ENCODE assay signal across 1 cellular context in the genomic region with DNA sequence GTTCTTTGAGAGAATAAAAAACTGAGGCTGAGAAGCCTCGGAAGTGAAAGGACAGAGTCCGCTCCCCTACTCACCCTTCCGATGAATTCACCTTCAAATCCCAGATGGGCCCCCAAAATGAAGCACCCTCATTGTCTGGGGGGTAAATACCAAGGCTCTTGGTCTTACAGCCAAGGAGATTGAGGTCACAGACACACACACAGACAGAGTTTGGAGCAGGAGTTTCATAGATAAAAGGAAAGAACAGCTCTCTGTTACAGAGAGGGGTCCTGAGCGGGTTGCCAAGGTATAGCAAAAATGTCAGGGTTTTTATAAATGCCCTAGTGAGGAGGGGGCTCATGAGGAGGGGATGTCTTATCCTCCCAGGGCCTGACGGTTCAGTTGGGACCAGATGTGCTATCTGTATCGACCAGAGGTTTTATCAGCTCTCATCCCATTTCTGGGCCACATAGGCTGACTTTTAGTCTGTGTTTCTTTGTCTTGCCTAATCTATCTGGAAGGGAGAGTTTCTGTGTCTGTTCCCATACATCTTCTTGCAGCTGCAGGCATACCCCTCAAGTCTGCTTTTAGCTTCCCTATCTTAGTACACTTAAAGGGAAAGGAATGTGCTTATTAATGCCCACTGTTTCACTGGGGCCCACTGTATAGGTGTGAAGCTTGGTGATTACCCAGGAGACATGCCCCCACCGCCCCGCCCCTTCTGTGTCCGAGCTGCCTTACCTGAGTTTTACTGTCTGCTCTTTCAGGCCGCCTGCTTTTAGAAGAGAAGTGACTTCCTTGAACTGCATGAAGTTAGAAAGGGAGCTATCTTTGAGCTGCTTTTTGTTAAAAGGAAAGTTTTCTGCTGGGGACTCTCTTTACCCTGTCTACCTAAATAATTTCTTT.
TF ChIP-seq lines count a peak whose summit lies in the region.

No MANE protein-coding gene starts in this region.

TF ChIP-seq in K562, 482 proteins besides CTCF, POLR2A, EP300 and RAD21 (continued from another document and continues in another):
- TF ChIP-seq, protein P1, sequence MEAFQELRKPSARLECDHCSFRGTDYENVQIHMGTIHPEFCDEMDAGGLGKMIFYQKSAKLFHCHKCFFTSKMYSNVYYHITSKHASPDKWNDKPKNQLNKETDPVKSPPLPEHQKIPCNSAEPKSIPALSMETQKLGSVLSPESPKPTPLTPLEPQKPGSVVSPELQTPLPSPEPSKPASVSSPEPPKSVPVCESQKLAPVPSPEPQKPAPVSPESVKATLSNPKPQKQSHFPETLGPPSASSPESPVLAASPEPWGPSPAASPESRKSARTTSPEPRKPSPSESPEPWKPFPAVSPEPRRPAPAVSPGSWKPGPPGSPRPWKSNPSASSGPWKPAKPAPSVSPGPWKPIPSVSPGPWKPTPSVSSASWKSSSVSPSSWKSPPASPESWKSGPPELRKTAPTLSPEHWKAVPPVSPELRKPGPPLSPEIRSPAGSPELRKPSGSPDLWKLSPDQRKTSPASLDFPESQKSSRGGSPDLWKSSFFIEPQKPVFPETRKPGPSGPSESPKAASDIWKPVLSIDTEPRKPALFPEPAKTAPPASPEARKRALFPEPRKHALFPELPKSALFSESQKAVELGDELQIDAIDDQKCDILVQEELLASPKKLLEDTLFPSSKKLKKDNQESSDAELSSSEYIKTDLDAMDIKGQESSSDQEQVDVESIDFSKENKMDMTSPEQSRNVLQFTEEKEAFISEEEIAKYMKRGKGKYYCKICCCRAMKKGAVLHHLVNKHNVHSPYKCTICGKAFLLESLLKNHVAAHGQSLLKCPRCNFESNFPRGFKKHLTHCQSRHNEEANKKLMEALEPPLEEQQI (IDR thresholded peaks at IDR 0.05), result no peak
- TF ChIP-seq, protein P2, sequence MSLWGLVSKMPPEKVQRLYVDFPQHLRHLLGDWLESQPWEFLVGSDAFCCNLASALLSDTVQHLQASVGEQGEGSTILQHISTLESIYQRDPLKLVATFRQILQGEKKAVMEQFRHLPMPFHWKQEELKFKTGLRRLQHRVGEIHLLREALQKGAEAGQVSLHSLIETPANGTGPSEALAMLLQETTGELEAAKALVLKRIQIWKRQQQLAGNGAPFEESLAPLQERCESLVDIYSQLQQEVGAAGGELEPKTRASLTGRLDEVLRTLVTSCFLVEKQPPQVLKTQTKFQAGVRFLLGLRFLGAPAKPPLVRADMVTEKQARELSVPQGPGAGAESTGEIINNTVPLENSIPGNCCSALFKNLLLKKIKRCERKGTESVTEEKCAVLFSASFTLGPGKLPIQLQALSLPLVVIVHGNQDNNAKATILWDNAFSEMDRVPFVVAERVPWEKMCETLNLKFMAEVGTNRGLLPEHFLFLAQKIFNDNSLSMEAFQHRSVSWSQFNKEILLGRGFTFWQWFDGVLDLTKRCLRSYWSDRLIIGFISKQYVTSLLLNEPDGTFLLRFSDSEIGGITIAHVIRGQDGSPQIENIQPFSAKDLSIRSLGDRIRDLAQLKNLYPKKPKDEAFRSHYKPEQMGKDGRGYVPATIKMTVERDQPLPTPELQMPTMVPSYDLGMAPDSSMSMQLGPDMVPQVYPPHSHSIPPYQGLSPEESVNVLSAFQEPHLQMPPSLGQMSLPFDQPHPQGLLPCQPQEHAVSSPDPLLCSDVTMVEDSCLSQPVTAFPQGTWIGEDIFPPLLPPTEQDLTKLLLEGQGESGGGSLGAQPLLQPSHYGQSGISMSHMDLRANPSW (CRISPR knock-in tag; IDR thresholded peaks at IDR 0.05), result no peak
- TF ChIP-seq, protein P3, sequence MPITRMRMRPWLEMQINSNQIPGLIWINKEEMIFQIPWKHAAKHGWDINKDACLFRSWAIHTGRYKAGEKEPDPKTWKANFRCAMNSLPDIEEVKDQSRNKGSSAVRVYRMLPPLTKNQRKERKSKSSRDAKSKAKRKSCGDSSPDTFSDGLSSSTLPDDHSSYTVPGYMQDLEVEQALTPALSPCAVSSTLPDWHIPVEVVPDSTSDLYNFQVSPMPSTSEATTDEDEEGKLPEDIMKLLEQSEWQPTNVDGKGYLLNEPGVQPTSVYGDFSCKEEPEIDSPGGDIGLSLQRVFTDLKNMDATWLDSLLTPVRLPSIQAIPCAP (CRISPR knock-in tag; IDR thresholded peaks at IDR 0.05; ENCODE audit: borderline replicate concordance), result no peak
- TF ChIP-seq ZNF766 (CRISPR knock-in tag; conservative IDR thresholded peaks at IDR 0.05), result peak; percentile 48; the same call in 1 of the 2 replicates
- no peak for TF ChIP-seq HNRNPLL (IDR thresholded peaks at IDR 0.05; ENCODE audit: low read depth, low read length, poor library complexity, severe bottlenecking)
- no peak for TF ChIP-seq SMARCA5 (IDR thresholded peaks at IDR 0.05)
- TF ChIP-seq PHTF2 (CRISPR knock-in tag; IDR thresholded peaks at IDR 0.05), result no peak
- TF ChIP-seq HNRNPH1 (optimal IDR thresholded peaks at IDR 0.05; ENCODE audit: low read depth, low read length), result no peak
- TF ChIP-seq ZNF507 (tag; conservative IDR thresholded peaks at IDR 0.05), result no peak
- no peak for TF ChIP-seq ZNF764 (CRISPR knock-in tag; IDR thresholded peaks at IDR 0.05; ENCODE audit: low read depth)
- TF ChIP-seq NCOA1 (IDR thresholded peaks at IDR 0.05; ENCODE audit: low read depth), result no peak
- no peak for TF ChIP-seq HOXB6 (CRISPR knock-in tag; IDR thresholded peaks at IDR 0.05; ENCODE audit: borderline replicate concordance)
- TF ChIP-seq, protein P4, sequence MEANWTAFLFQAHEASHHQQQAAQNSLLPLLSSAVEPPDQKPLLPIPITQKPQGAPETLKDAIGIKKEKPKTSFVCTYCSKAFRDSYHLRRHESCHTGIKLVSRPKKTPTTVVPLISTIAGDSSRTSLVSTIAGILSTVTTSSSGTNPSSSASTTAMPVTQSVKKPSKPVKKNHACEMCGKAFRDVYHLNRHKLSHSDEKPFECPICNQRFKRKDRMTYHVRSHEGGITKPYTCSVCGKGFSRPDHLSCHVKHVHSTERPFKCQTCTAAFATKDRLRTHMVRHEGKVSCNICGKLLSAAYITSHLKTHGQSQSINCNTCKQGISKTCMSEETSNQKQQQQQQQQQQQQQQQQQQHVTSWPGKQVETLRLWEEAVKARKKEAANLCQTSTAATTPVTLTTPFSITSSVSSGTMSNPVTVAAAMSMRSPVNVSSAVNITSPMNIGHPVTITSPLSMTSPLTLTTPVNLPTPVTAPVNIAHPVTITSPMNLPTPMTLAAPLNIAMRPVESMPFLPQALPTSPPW (CRISPR knock-in tag; IDR thresholded peaks at IDR 0.05), result peak; percentile 32; the same call in 1 of the 2 replicates
- TF ChIP-seq HMG20A (CRISPR knock-in tag; conservative IDR thresholded peaks at IDR 0.05), result no peak
- no peak for TF ChIP-seq BDP1 (IDR thresholded peaks at IDR 0.05; ENCODE audit: insufficient read depth, insufficient read length)
- peak in 1 of 2 experiments; percentile 62; a peak in 1 of 4 replicates for TF ChIP-seq TEAD1 (CRISPR knock-in tag; IDR thresholded peaks at IDR 0.05)
- TF ChIP-seq TFAM (CRISPR knock-in tag; conservative IDR thresholded peaks at IDR 0.05), result no peak
- TF ChIP-seq, protein P5, sequence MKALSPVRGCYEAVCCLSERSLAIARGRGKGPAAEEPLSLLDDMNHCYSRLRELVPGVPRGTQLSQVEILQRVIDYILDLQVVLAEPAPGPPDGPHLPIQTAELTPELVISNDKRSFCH (CRISPR knock-in tag; IDR thresholded peaks at IDR 0.05), result no peak
- TF ChIP-seq, protein P5 (tag; IDR thresholded peaks at IDR 0.05), result no peak
- no peak for TF ChIP-seq PPARD (CRISPR knock-in tag; IDR thresholded peaks at IDR 0.05)
- TF ChIP-seq COPS2 (conservative IDR thresholded peaks at IDR 0.05), result no peak
- TF ChIP-seq CAMTA2 (CRISPR knock-in tag; conservative IDR thresholded peaks at IDR 0.05), result no peak
- TF ChIP-seq, protein P6, sequence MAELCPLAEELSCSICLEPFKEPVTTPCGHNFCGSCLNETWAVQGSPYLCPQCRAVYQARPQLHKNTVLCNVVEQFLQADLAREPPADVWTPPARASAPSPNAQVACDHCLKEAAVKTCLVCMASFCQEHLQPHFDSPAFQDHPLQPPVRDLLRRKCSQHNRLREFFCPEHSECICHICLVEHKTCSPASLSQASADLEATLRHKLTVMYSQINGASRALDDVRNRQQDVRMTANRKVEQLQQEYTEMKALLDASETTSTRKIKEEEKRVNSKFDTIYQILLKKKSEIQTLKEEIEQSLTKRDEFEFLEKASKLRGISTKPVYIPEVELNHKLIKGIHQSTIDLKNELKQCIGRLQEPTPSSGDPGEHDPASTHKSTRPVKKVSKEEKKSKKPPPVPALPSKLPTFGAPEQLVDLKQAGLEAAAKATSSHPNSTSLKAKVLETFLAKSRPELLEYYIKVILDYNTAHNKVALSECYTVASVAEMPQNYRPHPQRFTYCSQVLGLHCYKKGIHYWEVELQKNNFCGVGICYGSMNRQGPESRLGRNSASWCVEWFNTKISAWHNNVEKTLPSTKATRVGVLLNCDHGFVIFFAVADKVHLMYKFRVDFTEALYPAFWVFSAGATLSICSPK (IDR thresholded peaks at IDR 0.05; ENCODE audit: borderline replicate concordance), result no peak
- TF ChIP-seq RCOR1 (IDR thresholded peaks at IDR 0.05; ENCODE audit: borderline replicate concordance in 1 of 2, low read depth in 2 of 2, low read length in 2 of 2), result peak in 1 of 2 experiments; percentile 35; a peak in 1 of 4 replicates
- no peak for TF ChIP-seq PTRF (tag; IDR thresholded peaks at IDR 0.05)
- TF ChIP-seq SIN3A (IDR thresholded peaks at IDR 0.05; ENCODE audit: borderline replicate concordance in 2 of 2, control insufficient read depth in 1 of 2, low read depth in 2 of 2, low read length in 2 of 2), result no peak
- TF ChIP-seq CBFA2T2 (conservative IDR thresholded peaks at IDR 0.05), result peak; percentile 93
- TF ChIP-seq RBM34 (IDR thresholded peaks at IDR 0.05; ENCODE audit: borderline replicate concordance, insufficient read depth, low read length), result no peak
- TF ChIP-seq PCBP1 (IDR thresholded peaks at IDR 0.05; ENCODE audit: low read depth, low read length, poor library complexity, severe bottlenecking), result no peak
- no peak for TF ChIP-seq ZNF217 (CRISPR knock-in tag; IDR thresholded peaks at IDR 0.05)
- peak; percentile 25; the same call in 1 of the 2 replicates for TF ChIP-seq CXXC5 (CRISPR knock-in tag; IDR thresholded peaks at IDR 0.05)
- no peak for TF ChIP-seq OTX1 (CRISPR knock-in tag; IDR thresholded peaks at IDR 0.05)
- TF ChIP-seq ZNF699 (CRISPR knock-in tag; IDR thresholded peaks at IDR 0.05; ENCODE audit: insufficient replicate concordance), result no peak
- TF ChIP-seq, protein P7, sequence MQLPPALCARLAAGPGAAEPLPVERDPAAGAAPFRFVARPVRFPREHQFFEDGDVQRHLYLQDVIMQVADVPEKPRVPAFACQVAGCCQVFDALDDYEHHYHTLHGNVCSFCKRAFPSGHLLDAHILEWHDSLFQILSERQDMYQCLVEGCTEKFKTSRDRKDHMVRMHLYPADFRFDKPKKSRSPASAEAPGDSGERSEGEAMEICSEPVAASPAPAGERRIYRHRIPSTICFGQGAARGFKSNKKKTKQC (CRISPR knock-in tag; IDR thresholded peaks at IDR 0.05), result no peak
- 0 out of 2 replicates have a peak, but pooled peaks have one; percentile 6 for TF ChIP-seq NFE2 (IDR thresholded peaks at IDR 0.05; ENCODE audit: low read depth)
- TF ChIP-seq, protein P8, sequence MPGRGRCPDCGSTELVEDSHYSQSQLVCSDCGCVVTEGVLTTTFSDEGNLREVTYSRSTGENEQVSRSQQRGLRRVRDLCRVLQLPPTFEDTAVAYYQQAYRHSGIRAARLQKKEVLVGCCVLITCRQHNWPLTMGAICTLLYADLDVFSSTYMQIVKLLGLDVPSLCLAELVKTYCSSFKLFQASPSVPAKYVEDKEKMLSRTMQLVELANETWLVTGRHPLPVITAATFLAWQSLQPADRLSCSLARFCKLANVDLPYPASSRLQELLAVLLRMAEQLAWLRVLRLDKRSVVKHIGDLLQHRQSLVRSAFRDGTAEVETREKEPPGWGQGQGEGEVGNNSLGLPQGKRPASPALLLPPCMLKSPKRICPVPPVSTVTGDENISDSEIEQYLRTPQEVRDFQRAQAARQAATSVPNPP (IDR thresholded peaks at IDR 0.05; ENCODE audit: borderline replicate concordance, insufficient read depth, insufficient read length), result no peak
- no peak for TF ChIP-seq SNIP1 (IDR thresholded peaks at IDR 0.05; ENCODE audit: low read depth)
- no peak for TF ChIP-seq TAF15 (IDR thresholded peaks at IDR 0.05; ENCODE audit: low read depth, low read length)
- TF ChIP-seq GATAD2A (IDR thresholded peaks at IDR 0.05), result no peak
- 0 out of 2 replicates have a peak, but pooled peaks have one; percentile 26 for TF ChIP-seq ZNF311 (CRISPR knock-in tag; IDR thresholded peaks at IDR 0.05)
- TF ChIP-seq SMAD1 (IDR thresholded peaks at IDR 0.05; ENCODE audit: low read depth, low read length, partially characterized antibody), result no peak
- TF ChIP-seq NUFIP1 (IDR thresholded peaks at IDR 0.05; ENCODE audit: partially characterized antibody), result no peak
- TF ChIP-seq ZFP30 (CRISPR knock-in tag; IDR thresholded peaks at IDR 0.05; ENCODE audit: borderline replicate concordance), result no peak
- TF ChIP-seq, protein P9, sequence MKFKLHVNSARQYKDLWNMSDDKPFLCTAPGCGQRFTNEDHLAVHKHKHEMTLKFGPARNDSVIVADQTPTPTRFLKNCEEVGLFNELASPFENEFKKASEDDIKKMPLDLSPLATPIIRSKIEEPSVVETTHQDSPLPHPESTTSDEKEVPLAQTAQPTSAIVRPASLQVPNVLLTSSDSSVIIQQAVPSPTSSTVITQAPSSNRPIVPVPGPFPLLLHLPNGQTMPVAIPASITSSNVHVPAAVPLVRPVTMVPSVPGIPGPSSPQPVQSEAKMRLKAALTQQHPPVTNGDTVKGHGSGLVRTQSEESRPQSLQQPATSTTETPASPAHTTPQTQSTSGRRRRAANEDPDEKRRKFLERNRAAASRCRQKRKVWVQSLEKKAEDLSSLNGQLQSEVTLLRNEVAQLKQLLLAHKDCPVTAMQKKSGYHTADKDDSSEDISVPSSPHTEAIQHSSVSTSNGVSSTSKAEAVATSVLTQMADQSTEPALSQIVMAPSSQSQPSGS (CRISPR knock-in tag; IDR thresholded peaks at IDR 0.05), result no peak
- no peak for TF ChIP-seq PHB2 (IDR thresholded peaks at IDR 0.05; ENCODE audit: low read depth)
- TF ChIP-seq ZNF253 (CRISPR knock-in tag; conservative IDR thresholded peaks at IDR 0.05), result no peak
- no peak for TF ChIP-seq NFATC3 (IDR thresholded peaks at IDR 0.05)
- peak; percentile 90 for TF ChIP-seq SMAD4 (CRISPR knock-in tag; conservative IDR thresholded peaks at IDR 0.05)
- no peak; the same call in 1 of the 2 replicates for TF ChIP-seq SMARCA4 (IDR thresholded peaks at IDR 0.05)
- 0 out of 2 replicates have a peak, but pooled peaks have one; percentile 58 for TF ChIP-seq ZNF197 (CRISPR knock-in tag; IDR thresholded peaks at IDR 0.05; ENCODE audit: low read depth)
- TF ChIP-seq, protein P10, sequence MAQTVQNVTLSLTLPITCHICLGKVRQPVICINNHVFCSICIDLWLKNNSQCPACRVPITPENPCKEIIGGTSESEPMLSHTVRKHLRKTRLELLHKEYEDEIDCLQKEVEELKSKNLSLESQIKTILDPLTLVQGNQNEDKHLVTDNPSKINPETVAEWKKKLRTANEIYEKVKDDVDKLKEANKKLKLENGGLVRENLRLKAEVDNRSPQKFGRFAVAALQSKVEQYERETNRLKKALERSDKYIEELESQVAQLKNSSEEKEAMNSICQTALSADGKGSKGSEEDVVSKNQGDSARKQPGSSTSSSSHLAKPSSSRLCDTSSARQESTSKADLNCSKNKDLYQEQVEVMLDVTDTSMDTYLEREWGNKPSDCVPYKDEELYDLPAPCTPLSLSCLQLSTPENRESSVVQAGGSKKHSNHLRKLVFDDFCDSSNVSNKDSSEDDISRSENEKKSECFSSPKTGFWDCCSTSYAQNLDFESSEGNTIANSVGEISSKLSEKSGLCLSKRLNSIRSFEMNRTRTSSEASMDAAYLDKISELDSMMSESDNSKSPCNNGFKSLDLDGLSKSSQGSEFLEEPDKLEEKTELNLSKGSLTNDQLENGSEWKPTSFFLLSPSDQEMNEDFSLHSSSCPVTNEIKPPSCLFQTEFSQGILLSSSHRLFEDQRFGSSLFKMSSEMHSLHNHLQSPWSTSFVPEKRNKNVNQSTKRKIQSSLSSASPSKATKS (CRISPR knock-in tag; IDR thresholded peaks at IDR 0.05), result no peak
